ENCODE assay signal across 3 cellular contexts in genomic region chr3:125102470-125102869, GRCh38.
TF ChIP-seq lines count a peak whose summit lies in the region.

No MANE protein-coding gene starts in this region.

TF ChIP-seq in GM23338, 12 proteins besides CTCF, POLR2A, EP300 and RAD21 (continues in another document):
- TF ChIP-seq CREB1 (CRISPR knock-in tag; IDR thresholded peaks at IDR 0.05; ENCODE audit: low read depth) (no peak), NANOG (IDR thresholded peaks at IDR 0.05; ENCODE audit: borderline replicate concordance) (no peak), ZNF331 (CRISPR knock-in tag; IDR thresholded peaks at IDR 0.05; ENCODE audit: low read depth) (no peak), ZNF462 (CRISPR knock-in tag; IDR thresholded peaks at IDR 0.05) (no peak)
- TF ChIP-seq, protein P1, sequence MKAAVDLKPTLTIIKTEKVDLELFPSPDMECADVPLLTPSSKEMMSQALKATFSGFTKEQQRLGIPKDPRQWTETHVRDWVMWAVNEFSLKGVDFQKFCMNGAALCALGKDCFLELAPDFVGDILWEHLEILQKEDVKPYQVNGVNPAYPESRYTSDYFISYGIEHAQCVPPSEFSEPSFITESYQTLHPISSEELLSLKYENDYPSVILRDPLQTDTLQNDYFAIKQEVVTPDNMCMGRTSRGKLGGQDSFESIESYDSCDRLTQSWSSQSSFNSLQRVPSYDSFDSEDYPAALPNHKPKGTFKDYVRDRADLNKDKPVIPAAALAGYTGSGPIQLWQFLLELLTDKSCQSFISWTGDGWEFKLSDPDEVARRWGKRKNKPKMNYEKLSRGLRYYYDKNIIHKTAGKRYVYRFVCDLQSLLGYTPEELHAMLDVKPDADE (IDR thresholded peaks at IDR 0.05): no peak

TF ChIP-seq in IMR-90, 13 proteins besides CTCF, POLR2A, EP300 and RAD21:
- TF ChIP-seq ELK1 (IDR thresholded peaks at IDR 0.05; ENCODE audit: borderline replicate concordance, low read depth, low read length) (no peak), SMC3 (IDR thresholded peaks at IDR 0.05; ENCODE audit: low read depth, low read length) (no peak), CHD1 (IDR thresholded peaks at IDR 0.05; ENCODE audit: low read depth, low read length) (no peak), BHLHE40 (IDR thresholded peaks at IDR 0.05; ENCODE audit: low read depth, low read length) (no peak), FOS (IDR thresholded peaks at IDR 0.05; ENCODE audit: low read depth, low read length) (no peak), MXI1 (IDR thresholded peaks at IDR 0.05; ENCODE audit: borderline replicate concordance, low read depth, low read length) (no peak), MAZ (IDR thresholded peaks at IDR 0.05; ENCODE audit: borderline replicate concordance, low read depth, low read length) (no peak)
- TF ChIP-seq, protein P2, sequence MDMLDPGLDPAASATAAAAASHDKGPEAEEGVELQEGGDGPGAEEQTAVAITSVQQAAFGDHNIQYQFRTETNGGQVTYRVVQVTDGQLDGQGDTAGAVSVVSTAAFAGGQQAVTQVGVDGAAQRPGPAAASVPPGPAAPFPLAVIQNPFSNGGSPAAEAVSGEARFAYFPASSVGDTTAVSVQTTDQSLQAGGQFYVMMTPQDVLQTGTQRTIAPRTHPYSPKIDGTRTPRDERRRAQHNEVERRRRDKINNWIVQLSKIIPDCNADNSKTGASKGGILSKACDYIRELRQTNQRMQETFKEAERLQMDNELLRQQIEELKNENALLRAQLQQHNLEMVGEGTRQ (IDR thresholded peaks at IDR 0.05; ENCODE audit: low read depth, low read length): no peak

TF ChIP-seq in GM12878, 131 proteins besides CTCF, POLR2A, EP300 and RAD21:
- TF ChIP-seq, protein P3, sequence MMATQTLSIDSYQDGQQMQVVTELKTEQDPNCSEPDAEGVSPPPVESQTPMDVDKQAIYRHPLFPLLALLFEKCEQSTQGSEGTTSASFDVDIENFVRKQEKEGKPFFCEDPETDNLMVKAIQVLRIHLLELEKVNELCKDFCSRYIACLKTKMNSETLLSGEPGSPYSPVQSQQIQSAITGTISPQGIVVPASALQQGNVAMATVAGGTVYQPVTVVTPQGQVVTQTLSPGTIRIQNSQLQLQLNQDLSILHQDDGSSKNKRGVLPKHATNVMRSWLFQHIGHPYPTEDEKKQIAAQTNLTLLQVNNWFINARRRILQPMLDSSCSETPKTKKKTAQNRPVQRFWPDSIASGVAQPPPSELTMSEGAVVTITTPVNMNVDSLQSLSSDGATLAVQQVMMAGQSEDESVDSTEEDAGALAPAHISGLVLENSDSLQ (IDR thresholded peaks at IDR 0.05): no peak
- TF ChIP-seq SMARCA5 (IDR thresholded peaks at IDR 0.05): no peak
- no peak for TF ChIP-seq ELK1 (IDR thresholded peaks at IDR 0.05; ENCODE audit: low read depth, low read length)
- no peak for TF ChIP-seq ATF7 (IDR thresholded peaks at IDR 0.05; ENCODE audit: low read depth)
TF ChIP-seq in GM12878: peak in this region for 0.
